In genomic region chr21:41616063-41616591, GRCh38 we compare ENCODE assay signal across 10 cellular contexts.
DNase-seq lines count a peak whose midpoint lies in the region; ATAC-seq and TF ChIP-seq lines count a peak whose summit lies in the region.
"Had no signal": no experiment of that assay in that cellular context is flagged by ENCODE, and none has a peak within 500 bp of the region (broad histone marks: within the 10 kb centered on the region; RNA-seq: fewer than 3 reads in every experiment).

No MANE protein-coding gene starts in this region.

- H3K4me1 Mint-ChIP-seq in nephron (peaks cover 41% of the 10 kb centered on the region), progenitor cell of endocrine pancreas (ENCODE audit: low read depth) (peaks cover 3% of the 10 kb centered on the region)

- peaks cover 20% of the 10 kb centered on the region for H3K27me3 Mint-ChIP-seq in nephron (ENCODE audit: low read depth)
- H3K27me3 Mint-ChIP-seq in progenitor cell of endocrine pancreas = peaks cover 15% of the 10 kb centered on the region

- TF ChIP-seq CTCF in nephron (IDR thresholded peaks at IDR 0.05; ENCODE audit: unreplicated experiment in 3 of 3) (no peak), progenitor cell of endocrine pancreas (IDR thresholded peaks at IDR 0.05; ENCODE audit: unreplicated experiment) (no peak)

- H3K4me1 ChIP-seq in ACC112 (ENCODE audit: control insufficient read depth, insufficient read depth, low read length, unreplicated experiment) = peaks cover 42% of the 10 kb centered on the region

- peak overlapping the region; percentile 30; the same call in 1 of the 2 replicates for H3K4me3 ChIP-seq in ACC112 (ENCODE audit: low read depth, low read length)
- H3K4me3 ChIP-seq: BLaER1 had no signal

- no peaks in the 10 kb centered on the region for H3K79me2 ChIP-seq in ACC112 (ENCODE audit: control insufficient read depth, insufficient read depth, low read length, unreplicated experiment)

- peak; percentile 84 for DNase-seq in NCI-H226
- no peak for DNase-seq in epithelial cell of prostate (ENCODE audit: low read depth, low spot score)
- no peak for DNase-seq in occipital lobe (lab: John Stamatoyannopoulos, UW)
- no peak for DNase-seq in progenitor cell of endocrine pancreas (ENCODE audit: low spot score, unreplicated experiment)
- no peak for DNase-seq in mucosa of gallbladder (ENCODE audit: low spot score)
- DNase-seq: NCI-H187 had no signal

- no peaks in the 10 kb centered on the region for H3K36me3 ChIP-seq in ACC112 (ENCODE audit: insufficient read depth, low read length)
- H3K36me3 ChIP-seq: BLaER1 had no signal

- H3K27ac Mint-ChIP-seq in nephron (peak overlapping the region in 2 of 3 experiments; percentile 65 to 88), progenitor cell of endocrine pancreas (no peak overlapping the region)

- no peak for ATAC-seq in GM19035 (IDR thresholded peaks at IDR 0.05; ENCODE audit: unreplicated experiment)

- H3K27ac ChIP-seq in ACC112 (ENCODE audit: low read depth, low read length) = peak overlapping the region; percentile 97
- peak overlapping the region; percentile 39 for H3K27ac ChIP-seq in epithelial cell of prostate
- H3K27ac ChIP-seq: BLaER1 had no signal

- peak overlapping the region; percentile 35 for H2AFZ ChIP-seq in ACC112 (ENCODE audit: low read length, unreplicated experiment)

- H3K36me3 Mint-ChIP-seq in nephron (ENCODE audit: low read depth) = no peaks in the 10 kb centered on the region
- H3K36me3 Mint-ChIP-seq in progenitor cell of endocrine pancreas (ENCODE audit: insufficient read depth) = no peaks in the 10 kb centered on the region

- H3K9me3 Mint-ChIP-seq in nephron (no peaks in the 10 kb centered on the region), progenitor cell of endocrine pancreas (ENCODE audit: low read depth) (no peaks in the 10 kb centered on the region)

- no peak overlapping the region for H3K4me3 Mint-ChIP-seq in nephron
- H3K4me3 Mint-ChIP-seq in progenitor cell of endocrine pancreas (ENCODE audit: low read depth) = no peak overlapping the region

- H3K27me3 ChIP-seq in ACC112 (ENCODE audit: insufficient read depth, low read length) = no peaks in the 10 kb centered on the region
- H3K27me3 ChIP-seq: BLaER1 had no signal
